9 cellular contexts compared by ENCODE assay signal in genomic region chr9:36074870-36075532, GRCh38. TPM values are rescaled to one million over a fixed set of nuclear protein-coding genes. Genes with fewer than 3 reads are reported as not detected.
DNase-seq lines count a peak whose midpoint lies in the region; ATAC-seq, FAIRE-seq and TF ChIP-seq lines count a peak whose summit lies in the region.
"Had no signal": no experiment of that assay in that cellular context is flagged by ENCODE, and none has a peak within 500 bp of the region (broad histone marks: within the 10 kb centered on the region; RNA-seq: fewer than 3 reads in every experiment).

No MANE protein-coding gene starts in this region.

- DNase-seq in GM12892 (ENCODE audit: insufficient read length) (no peak), amniotic stem cell (lab: John Stamatoyannopoulos, UW) (peak; percentile 42), left cardiac atrium (peak; percentile 82), sciatic nerve (ENCODE audit: low spot score) (peak; percentile 91), DMS53 (lab: John Stamatoyannopoulos, UW) (no peak), OCI-M2 (lab: John Stamatoyannopoulos, UW; ENCODE audit: unreplicated experiment) (no peak), SKM-1 treated with dmso at 0.1 percent for 144 hours (lab: John Stamatoyannopoulos, UW; ENCODE audit: unreplicated experiment) (no peak)

- FAIRE-seq in GM12892 (lab: Jason Lieb, UNC), result peak; percentile 78

- TF ChIP-seq POLR2A in GM12892 (IDR thresholded peaks at IDR 0.05; ENCODE audit: low read depth, low read length), result no peak

- ATAC-seq in left cardiac atrium (peak; percentile 94 to 96), sciatic nerve (peak; percentile 97), HG03432 (IDR thresholded peaks at IDR 0.05; ENCODE audit: unreplicated experiment) (no peak)
- ATAC-seq: Panc1 had no signal

- intact Hi-C loops in left cardiac atrium (cut with DNase I), result no loop called here
- intact Hi-C loops in sciatic nerve (cut with DNase I), result no loop called here

RNA-seq across cellular contexts. Expression of gene RECK, which starts 38.3 kb away (rescaled TPM):
- 3.9 TPM for polyA plus RNA-seq in GM12892 (2012; ENCODE audit: missing spikeins)
- total RNA-seq in left cardiac atrium (1 to 10 TPM; 8.1 to 8.9 TPM), sciatic nerve (24.0 TPM)

Comparison
In these comparisons a context has a peak if more than half of its experiments do, and no peak if none do; other contexts are left out.
1. DNase-seq: peak in amniotic stem cell (single experiment), left cardiac atrium (single experiment) and sciatic nerve (single experiment); none in GM12892 (single experiment), DMS53 (single experiment), OCI-M2 (single experiment) and SKM-1 treated with dmso at 0.1 percent for 144 hours (single experiment).